In genomic region chr9:88759374-88759773, GRCh38 we compare ENCODE assay signal across 21 cellular contexts.
DNase-seq lines count a peak whose midpoint lies in the region; ATAC-seq, FAIRE-seq and TF ChIP-seq lines count a peak whose summit lies in the region.
"Had no signal": no experiment of that assay in that cellular context is flagged by ENCODE, and none has a peak within 500 bp of the region (broad histone marks: within the 10 kb centered on the region; RNA-seq: fewer than 3 reads in every experiment).

No MANE protein-coding gene starts in this region.

- no peak overlapping the region for H2BK12ac ChIP-seq in H1 (ENCODE audit: low read depth, low read length)

- H3K4ac ChIP-seq in H1 (replicated peaks; ENCODE audit: insufficient read length, low read depth, low read length), result no peak overlapping the region

- H3K79me1 ChIP-seq in H1 (ENCODE audit: low read depth, low read length), result no peaks in the 10 kb centered on the region

- H3K27me3 ChIP-seq in H1 (replicated peaks in 1 of 4; ENCODE audit: control insufficient read depth in 3 of 4, extremely low read depth in 1 of 4, insufficient read depth in 3 of 4, low read length in 3 of 4) (no peaks in the 10 kb centered on the region), lower lobe of right lung (ENCODE audit: low read depth) (peaks cover 3% of the 10 kb centered on the region), brain microvascular endothelial cell (replicated peaks) (no peaks in the 10 kb centered on the region)
- H3K27me3 ChIP-seq: SJCRH30 had no signal

- H3K4me3 ChIP-seq in H1 (ENCODE audit: extremely low read depth in 1 of 4, insufficient read depth in 2 of 4, low read depth in 3 of 4, low read length in 4 of 4) (no peak overlapping the region), lower lobe of right lung (no peak overlapping the region), brain microvascular endothelial cell (ENCODE audit: low read depth, low read length) (no peak overlapping the region)
- H3K4me3 ChIP-seq: SJCRH30 had no signal

- H3K18ac ChIP-seq in H1 (ENCODE audit: extremely low read depth, low read length), result no peak overlapping the region

- no peak overlapping the region for H3K56ac ChIP-seq in H1 (replicated peaks; ENCODE audit: insufficient read length, low read depth, low read length)

- POLR2A ChIA-PET in H1 (lab: Charles Lee; ENCODE audit: partially characterized antibody), result no interaction called here

- intact Hi-C loops in lower lobe of right lung (cut with DNase I), result no loop called here

- H2AFZ ChIP-seq in H1 (ENCODE audit: low read length), result 0 out of 2 replicates have a peak overlapping the region, but pooled peaks have one; percentile 76

- H3K36me3 Mint-ChIP-seq in osteocyte (ENCODE audit: unreplicated experiment), result no peaks in the 10 kb centered on the region
- H3K36me3 Mint-ChIP-seq: CD14-positive monocyte had no signal

- in situ Hi-C loops in brain microvascular endothelial cell (cut with HindIII; ENCODE audit: low pct_ligation_motif_present, low sequenced_read_pairs), result no loop called here

- no peak overlapping the region for H2BK120ac ChIP-seq in H1 (replicated peaks; ENCODE audit: low read depth, low read length)

- no peak overlapping the region for H4K91ac ChIP-seq in H1 (replicated peaks; ENCODE audit: insufficient read length, low read length)

- no peak overlapping the region for H4K5ac ChIP-seq in H1 (ENCODE audit: insufficient read length, low read depth, low read length)

- H2BK15ac ChIP-seq in H1 (ENCODE audit: low read length), result no peak overlapping the region

- CTCF ChIA-PET in H1 (lab: Charles Lee; ENCODE audit: partially characterized antibody), result interaction anchor here (0.6 kb wide), 1 partner anchor 563 kb away, joined by 3 read pairs; no protein-coding TSS in a partner anchor

- DNase-seq in NCI-H82 (lab: John Stamatoyannopoulos, UW) (peak; percentile 20), NCI-H82 treated with DMSO at 0.1 percent for 48 hours (lab: John Stamatoyannopoulos, UW; ENCODE audit: unreplicated experiment) (no peak), NCI-H524 (lab: John Stamatoyannopoulos, UW) (peak; percentile 31 to 76), H1 (ENCODE audit: low read depth in 1 of 2, low spot score in 2 of 2) (peak in 1 of 2 experiments; percentile 17), osteocyte (ENCODE audit: extremely low spot score, unreplicated experiment) (peak; percentile 40), lower lobe of right lung (no peak), SW480 (ENCODE audit: low spot score) (no peak), brain microvascular endothelial cell (no peak)
- DNase-seq: 8988T, H7, HFFc6, KBM-7, NCI-H1417, NCI-H187, NCI-H446, PC-3, RPMI8226, SJCRH30 had no signal

- FAIRE-seq in H1 (lab: Jason Lieb, UNC), result no peak
- FAIRE-seq: G401.6, HepG2 had no signal

- H3K4me1 Mint-ChIP-seq in osteocyte (ENCODE audit: unreplicated experiment), result peaks cover 2% of the 10 kb centered on the region
- H3K4me1 Mint-ChIP-seq: CD14-positive monocyte had no signal

- H4K20me1 ChIP-seq in H1 (replicated peaks in 1 of 2; ENCODE audit: control insufficient read depth in 1 of 2, insufficient read depth in 2 of 2, low read length in 2 of 2), result no peaks in the 10 kb centered on the region

- no peak for TF ChIP-seq CTCF in H1 (IDR thresholded peaks at IDR 0.05; ENCODE audit: control extremely low read depth in 1 of 3, insufficient read depth in 1 of 3, low read depth in 1 of 3, low read length in 3 of 3)
- TF ChIP-seq CTCF in osteocyte (IDR thresholded peaks at IDR 0.05), result no peak
- no peak for TF ChIP-seq CTCF in lower lobe of right lung (IDR thresholded peaks at IDR 0.05)
- no peak for TF ChIP-seq CTCF in brain microvascular endothelial cell (IDR thresholded peaks at IDR 0.05; ENCODE audit: low read depth, low read length, missing control alignments)

- no peaks in the 10 kb centered on the region for H3K4me1 ChIP-seq in H1 (replicated peaks in 1 of 4; ENCODE audit: control insufficient read depth in 3 of 4, insufficient read depth in 4 of 4, low read length in 3 of 4)
- H3K4me1 ChIP-seq in lower lobe of right lung, result peaks cover 2% of the 10 kb centered on the region
- H3K4me1 ChIP-seq: SJCRH30 had no signal

- H3K36me3 ChIP-seq in H1 (ENCODE audit: control insufficient read depth in 2 of 4, insufficient read depth in 4 of 4, low read length in 3 of 4) (no peaks in the 10 kb centered on the region), lower lobe of right lung (no peaks in the 10 kb centered on the region), brain microvascular endothelial cell (replicated peaks) (no peaks in the 10 kb centered on the region)
- H3K36me3 ChIP-seq: SJCRH30 had no signal

- H3K9ac ChIP-seq in H1 (replicated peaks in 1 of 4; ENCODE audit: extremely low read depth in 1 of 4, low read depth in 3 of 4, low read length in 3 of 4), result no peak overlapping the region

- no peaks in the 10 kb centered on the region for H3K9me3 Mint-ChIP-seq in osteocyte (ENCODE audit: unreplicated experiment)
- H3K9me3 Mint-ChIP-seq: HFFc6 had no signal

- H3K23me2 ChIP-seq in H1 (ENCODE audit: low read depth, low read length), result no peaks in the 10 kb centered on the region

- H3K4me2 ChIP-seq in H1 (ENCODE audit: insufficient read depth in 1 of 2, low read depth in 2 of 2, low read length in 2 of 2), result no peak overlapping the region

- no peak for ATAC-seq in lower lobe of right lung
- ATAC-seq: HepG2, PC-3 had no signal

- WGBS in H1 (ENCODE audit: extremely low coverage in 1 of 2, insufficient coverage in 1 of 2, insufficient read length in 1 of 2, insufficient replicate concordance in 2 of 2, low coverage in 1 of 2, low lambda C conversion rate in 2 of 2, missing lambda C conversion rate in 1 of 2), 2 experiments, result 87% methylated on average over 5 of the region's 5 CpGs; no CpG with 5 or more reads in 1 of the 2 experiments

- no peak overlapping the region for H3K23ac ChIP-seq in H1 (ENCODE audit: insufficient read length)

- H3K27ac ChIP-seq in H1 (ENCODE audit: low read depth, low read length), result no peak overlapping the region
- H3K27ac ChIP-seq in lower lobe of right lung, result no peak overlapping the region
- no peak overlapping the region for H3K27ac ChIP-seq in brain microvascular endothelial cell
- H3K27ac ChIP-seq: SJCRH30 had no signal

- H3K79me2 ChIP-seq in H1 (ENCODE audit: control insufficient read depth in 1 of 2, insufficient read depth in 2 of 2, low read length in 2 of 2), result no peaks in the 10 kb centered on the region

- H2AK5ac ChIP-seq in H1 (ENCODE audit: low read depth, low read length), result no peak overlapping the region

- no peak overlapping the region for H4K8ac ChIP-seq in H1 (ENCODE audit: extremely low read depth, insufficient read depth, low read length)

- H3K27me3 Mint-ChIP-seq in osteocyte (ENCODE audit: unreplicated experiment), result no peaks in the 10 kb centered on the region

- TF ChIP-seq POLR2A in H1 (IDR thresholded peaks at IDR 0.05; ENCODE audit: control extremely low read depth in 1 of 2, low read depth in 2 of 2, low read length in 2 of 2), result no peak

- no peak overlapping the region for H2BK5ac ChIP-seq in H1 (ENCODE audit: low read depth, low read length)

- no peak overlapping the region for H3K4me3 Mint-ChIP-seq in osteocyte (ENCODE audit: unreplicated experiment)
- H3K4me3 Mint-ChIP-seq: CD14-positive monocyte, HFFc6 had no signal

- no peak overlapping the region for H2BK20ac ChIP-seq in H1 (ENCODE audit: low read length)

- TF ChIP-seq EP300 in H1 (IDR thresholded peaks at IDR 0.05; ENCODE audit: borderline replicate concordance in 1 of 2, low read depth in 2 of 2, low read length in 2 of 2), result no peak

- H3K9me3 ChIP-seq in H1 (ENCODE audit: insufficient read depth in 2 of 2, low read depth in 1 of 2, low read length in 1 of 2), result no peaks in the 10 kb centered on the region
- no peaks in the 10 kb centered on the region for H3K9me3 ChIP-seq in lower lobe of right lung
- H3K9me3 ChIP-seq: SJCRH30 had no signal

- H3K14ac ChIP-seq in H1 (ENCODE audit: insufficient read length), result no peak overlapping the region

- H3K27ac Mint-ChIP-seq in osteocyte (ENCODE audit: unreplicated experiment), result no peak overlapping the region
- H3K27ac Mint-ChIP-seq: HFFc6 had no signal

- TF ChIP-seq RAD21 in H1 (IDR thresholded peaks at IDR 0.05 in 1 of 2, conservative IDR thresholded peaks at IDR 0.05 in 1 of 2; ENCODE audit: low read depth in 2 of 2, low read length in 2 of 2), result no peak

TF ChIP-seq in H1, 55 proteins besides CTCF, POLR2A, EP300 and RAD21:
- TF ChIP-seq CHD2 (IDR thresholded peaks at IDR 0.05; ENCODE audit: low read length) (no peak), BCL11A (IDR thresholded peaks at IDR 0.05; ENCODE audit: low read depth in 2 of 2, low read length in 2 of 2) (no peak), POU5F1 (IDR thresholded peaks at IDR 0.05; ENCODE audit: low read depth, low read length) (no peak), KDM1A (IDR thresholded peaks at IDR 0.05; ENCODE audit: borderline replicate concordance, low read length) (no peak), NRF1 (IDR thresholded peaks at IDR 0.05; ENCODE audit: low read depth, low read length) (no peak), GABPA (IDR thresholded peaks at IDR 0.05; ENCODE audit: borderline replicate concordance, insufficient read depth, low read length) (no peak), ZNF274 (IDR thresholded peaks at IDR 0.05; ENCODE audit: borderline replicate concordance, extremely low read depth, low read length) (no peak), SUZ12 (IDR thresholded peaks at IDR 0.05; ENCODE audit: low read length) (no peak), RXRA (IDR thresholded peaks at IDR 0.05; ENCODE audit: insufficient read depth, low read depth, low read length) (no peak), JUND (IDR thresholded peaks at IDR 0.05; ENCODE audit: low read length) (no peak), CBX5 (IDR thresholded peaks at IDR 0.05; ENCODE audit: low read depth, low read length) (no peak)

Comparison
In these comparisons a context has a peak if more than half of its experiments do, and no peak if none do; other contexts are left out.
1. DNase-seq: peak in NCI-H82 (single experiment), NCI-H524 (2 of 2) and osteocyte (single experiment); none in NCI-H82 treated with DMSO at 0.1 percent for 48 hours (single experiment), lower lobe of right lung (single experiment), SW480 (single experiment) and brain microvascular endothelial cell (single experiment).